Comparison of ENCODE assay signal across 22 cellular contexts in genomic region chr17:77592503-77592902, GRCh38.
"Had no signal": no experiment of that assay in that cellular context is flagged by ENCODE, and none has a peak within 500 bp of the region (broad histone marks: within the 10 kb centered on the region; RNA-seq: fewer than 3 reads in every experiment).

No MANE protein-coding gene starts in this region.

- H3K27ac ChIP-seq: body of pancreas, dorsolateral prefrontal cortex, foreskin keratinocyte, lower lobe of right lung, parathyroid adenoma, spleen, thoracic aorta had no signal

- H3K4me1 Mint-ChIP-seq: stimulated activated memory B cell treated with anti-CD40 and anti-IgM and Interleukin-4, amounts not matched to agents 10 μg/mL and 1 μg/mL and 100 μg/mL, for 72 hours had no signal

- H3K27me3 ChIP-seq: body of pancreas had no signal

- FAIRE-seq: islet of Langerhans had no signal

- ATAC-seq: body of pancreas; foreskin keratinocyte; left cardiac atrium; lower lobe of right lung; natural killer cell treated with Interleukin-12 subunit alpha and Interleukin-12 subunit beta and Interleukin-15 and Interleukin-18, amount 100 ng/mL, for 72 hours; sciatic nerve; stimulated activated memory B cell treated with anti-CD40 and anti-IgM and Interleukin-4, amounts not matched to agents 10 μg/mL and 1 μg/mL and 100 μg/mL, for 72 hours had no signal

- H3K4me3 Mint-ChIP-seq: activated naive CD8-positive, alpha-beta T cell treated with anti-CD3 and anti-CD28 coated beads, Interleukin-2, amount 10 ng/mL, durations not matched to agents 7 days and 5 days; activated T-helper 1 cell treated with anti-CD3 and anti-CD28 coated beads, Interleukin-12 subunit alpha, Interleukin-12 subunit beta, Interleukin-2, Interleukin-4 antibody, amounts not matched to agents 30 ng/mL and 10 ng/mL and 1 ng/mL, durations not matched to agents 14 hours and 24 hours and 36 hours; natural killer cell treated with Interleukin-12 subunit alpha and Interleukin-12 subunit beta and Interleukin-15 and Interleukin-18, amount 100 ng/mL, for 72 hours; stimulated activated memory B cell treated with anti-CD40 and anti-IgM and Interleukin-4, amounts not matched to agents 10 μg/mL and 1 μg/mL and 100 μg/mL, for 72 hours had no signal

- H2AFZ ChIP-seq: parathyroid adenoma had no signal

- H3K9ac ChIP-seq: parathyroid adenoma had no signal

- H3K36me3 Mint-ChIP-seq: activated naive CD8-positive, alpha-beta T cell treated with anti-CD3 and anti-CD28 coated beads, Interleukin-2, amount 10 ng/mL, durations not matched to agents 7 days and 5 days; natural killer cell treated with Interleukin-12 subunit alpha and Interleukin-12 subunit beta and Interleukin-15 and Interleukin-18, amount 100 ng/mL, for 72 hours; stimulated activated memory B cell treated with anti-CD40 and anti-IgM and Interleukin-4, amounts not matched to agents 10 μg/mL and 1 μg/mL and 100 μg/mL, for 72 hours had no signal

- DNase-seq: activated CD4-positive, alpha-beta T cell treated with anti-CD3 and anti-CD28 coated beads, Interleukin-2, amount 50 U/mL, for 4 hours; activated CD4-positive, CD25-positive, alpha-beta regulatory T cell treated with anti-CD3 and anti-CD28 coated beads, Interleukin-2, amount 50 U/mL, for 72 hours; activated naive CD4-positive, alpha-beta T cell; amygdala; body of pancreas; caudate nucleus; foreskin keratinocyte; hippocampal formation; left cardiac atrium; lower lobe of right lung; stimulated activated CD4-positive, alpha-beta T cell treated with anti-CD3 and anti-CD28 coated beads, Interleukin-4, amount 100 ng/mL, for 4 hours; T1000 had no signal

- H3K9me3 ChIP-seq: body of pancreas, lower lobe of right lung, thoracic aorta had no signal

- H3K27ac Mint-ChIP-seq: activated naive CD8-positive, alpha-beta T cell treated with anti-CD3 and anti-CD28 coated beads, Interleukin-2, amount 10 ng/mL, durations not matched to agents 7 days and 5 days; activated T-helper 1 cell treated with anti-CD3 and anti-CD28 coated beads, Interleukin-12 subunit alpha, Interleukin-12 subunit beta, Interleukin-2, Interleukin-4 antibody, amounts not matched to agents 30 ng/mL and 10 ng/mL and 1 ng/mL, durations not matched to agents 14 hours and 24 hours and 36 hours; natural killer cell treated with Interleukin-12 subunit alpha and Interleukin-12 subunit beta and Interleukin-15 and Interleukin-18, amount 100 ng/mL, for 72 hours; stimulated activated memory B cell treated with anti-CD40 and anti-IgM and Interleukin-4, amounts not matched to agents 10 μg/mL and 1 μg/mL and 100 μg/mL, for 72 hours had no signal

- H3K4me1 ChIP-seq: body of pancreas, foreskin keratinocyte, lower lobe of right lung, parathyroid adenoma, spleen had no signal

- H3K79me2 ChIP-seq: parathyroid adenoma had no signal

- H3K4me3 ChIP-seq: body of pancreas, dorsolateral prefrontal cortex, lower lobe of right lung, spleen, thoracic aorta had no signal

- H3K9me3 Mint-ChIP-seq: activated T-helper 1 cell treated with anti-CD3 and anti-CD28 coated beads, Interleukin-12 subunit alpha, Interleukin-12 subunit beta, Interleukin-2, Interleukin-4 antibody, amounts not matched to agents 30 ng/mL and 10 ng/mL and 1 ng/mL, durations not matched to agents 14 hours and 24 hours and 36 hours; natural killer cell treated with Interleukin-12 subunit alpha and Interleukin-12 subunit beta and Interleukin-15 and Interleukin-18, amount 100 ng/mL, for 72 hours had no signal

- H3K36me3 ChIP-seq: lower lobe of right lung, spleen, thoracic aorta had no signal
